Comparison of ENCODE assay signal across 8 cellular contexts in genomic region chr15:88637841-88638625, GRCh38. TPM values are rescaled to one million over a fixed set of nuclear protein-coding genes. Genes with fewer than 3 reads are reported as not detected.
DNase-seq lines count a peak whose midpoint lies in the region; ATAC-seq and TF ChIP-seq lines count a peak whose summit lies in the region.

No MANE protein-coding gene starts in this region.

- H3K4me1 Mint-ChIP-seq in activated naive CD8-positive, alpha-beta T cell treated with anti-CD3 and anti-CD28 coated beads, Interleukin-2, amount 10 ng/mL, durations not matched to agents 7 days and 5 days, result peaks cover 58% of the 10 kb centered on the region
- peaks cover 69 to 77% of the 10 kb centered on the region in 2 donors for H3K4me1 Mint-ChIP-seq in immature natural killer cell

- intact Hi-C loops in stomach (cut with DNase I; ENCODE audit: low total_unique reads), result no loop called here

- no peak for TF ChIP-seq POLR2A in stomach (IDR thresholded peaks at IDR 0.05)

- H3K36me3 ChIP-seq in HUES6 (ENCODE audit: control insufficient read depth, insufficient read depth, low read length), result peaks cover 14% of the 10 kb centered on the region; the same call in 1 of the 2 replicates
- peaks cover 0 to 5% (median 1%) of the 10 kb centered on the region in 4 donors for H3K36me3 ChIP-seq in stomach

- H3K9me3 ChIP-seq in HUES6 (ENCODE audit: control insufficient read depth, insufficient read depth, low read depth, low read length) (no peaks in the 10 kb centered on the region), stomach (no peaks in the 10 kb centered on the region)

- no peak for TF ChIP-seq CTCF in stomach (IDR thresholded peaks at IDR 0.05)

- no peaks in the 10 kb centered on the region for H3K9me3 Mint-ChIP-seq in activated naive CD8-positive, alpha-beta T cell treated with anti-CD3 and anti-CD28 coated beads, Interleukin-2, amount 10 ng/mL, durations not matched to agents 7 days and 5 days
- H3K9me3 Mint-ChIP-seq in immature natural killer cell, result no peaks in the 10 kb centered on the region

- peaks cover 34% of the 10 kb centered on the region for H3K36me3 Mint-ChIP-seq in activated naive CD8-positive, alpha-beta T cell treated with anti-CD3 and anti-CD28 coated beads, Interleukin-2, amount 10 ng/mL, durations not matched to agents 7 days and 5 days
- H3K36me3 Mint-ChIP-seq in immature natural killer cell, result peaks cover 13 to 19% (median 16%) of the 10 kb centered on the region in 3 donors

- peaks cover 37% of the 10 kb centered on the region for H3K4me1 ChIP-seq in HUES6 (ENCODE audit: control insufficient read depth, insufficient read depth, low read length)
- peaks cover 55 to 71% (median 61%) of the 10 kb centered on the region in 4 donors for H3K4me1 ChIP-seq in stomach

- H3K27ac Mint-ChIP-seq in activated naive CD8-positive, alpha-beta T cell treated with anti-CD3 and anti-CD28 coated beads, Interleukin-2, amount 10 ng/mL, durations not matched to agents 7 days and 5 days, result peak overlapping the region; percentile 100
- peak overlapping the region; percentile 97 to 100 (median 99) for H3K27ac Mint-ChIP-seq in immature natural killer cell

- POLR2A ChIA-PET in activated naive CD8-positive, alpha-beta T cell treated with anti-CD3 and anti-CD28 coated beads, Interleukin-2, amount 10 ng/mL, durations not matched to agents 7 days and 5 days (lab: Charles Lee), result interaction anchor here (0.8 to 1.2 kb wide), 8 partner anchors 18 to 274 kb away, joined by 3 to 8 read pairs (median 3); partner anchors contain the start of genes MRPL46 and MRPS11

- H3K27ac ChIP-seq in HUES6 (ENCODE audit: low read depth, low read length) (no peak overlapping the region; the same call in 1 of the 2 replicates), stomach (peak overlapping the region; percentile 91 to 99 (median 97))

- H3K27me3 Mint-ChIP-seq in activated naive CD8-positive, alpha-beta T cell treated with anti-CD3 and anti-CD28 coated beads, Interleukin-2, amount 10 ng/mL, durations not matched to agents 7 days and 5 days, result no peaks in the 10 kb centered on the region
- H3K27me3 Mint-ChIP-seq in immature natural killer cell (ENCODE audit: low read depth in 3 of 3), result peaks cover 19 to 20% (median 20%) of the 10 kb centered on the region in 3 donors

- peak overlapping the region; percentile 98 for H3K4me3 Mint-ChIP-seq in activated naive CD8-positive, alpha-beta T cell treated with anti-CD3 and anti-CD28 coated beads, Interleukin-2, amount 10 ng/mL, durations not matched to agents 7 days and 5 days
- peak overlapping the region; percentile 88 to 99 (median 94) for H3K4me3 Mint-ChIP-seq in immature natural killer cell

- DNase-seq in activated naive CD8-positive, alpha-beta T cell treated with anti-CD3 and anti-CD28 coated beads, Interleukin-2, amount 10 ng/mL, durations not matched to agents 7 days and 5 days, result no peak
- DNase-seq in immature natural killer cell, result no peak
- DNase-seq in stomach, result no peak
- no peak for DNase-seq in dedifferentiated amniotic fluid mesenchymal stem cell (ENCODE audit: extremely low spot score)
- no peak for DNase-seq in activated CD4-positive, CD25-positive, alpha-beta regulatory T cell (lab: John Stamatoyannopoulos, UW)
- no peak for DNase-seq in NCI-H226

- TF ChIP-seq EP300 in stomach (IDR thresholded peaks at IDR 0.05), result no peak

- no peaks in the 10 kb centered on the region for H3K27me3 ChIP-seq in HUES6 (ENCODE audit: control insufficient read depth, insufficient read depth, low read length)
- no peaks in the 10 kb centered on the region for H3K27me3 ChIP-seq in stomach

- peak overlapping the region; percentile 36 for H3K4me3 ChIP-seq in HUES6 (ENCODE audit: low read depth, low read length)
- H3K4me3 ChIP-seq in stomach, result peak overlapping the region; percentile 41 to 58 (median 49)

- no peak for ATAC-seq in activated naive CD8-positive, alpha-beta T cell treated with anti-CD3 and anti-CD28 coated beads, Interleukin-2, amount 10 ng/mL, durations not matched to agents 7 days and 5 days (ENCODE audit: low read depth)
- no peak for ATAC-seq in GM21360 (IDR thresholded peaks at IDR 0.05; ENCODE audit: unreplicated experiment)

- H3K9ac ChIP-seq in HUES6 (ENCODE audit: low read length), result peak overlapping the region; percentile 63

- 26 to 48% (median 35%) methylated on average over 4 to 7 of the region's 7 CpGs for WGBS in stomach, 5 donors

RNA-seq across cellular contexts. Expression of gene ISG20, which starts 0.8 kb away (rescaled TPM):
- total RNA-seq in activated naive CD8-positive, alpha-beta T cell treated with anti-CD3 and anti-CD28 coated beads, Interleukin-2, amount 10 ng/mL, durations not matched to agents 7 days and 5 days, result 100 to 1,000 TPM; 209 to 215 TPM
- polyA plus RNA-seq in immature natural killer cell (100 to 1,000 TPM; 286 to 365 (median 342) TPM), stomach (100 to 1,000 TPM in 1 of 3 donors, 10 to 100 TPM in 2; 51.9 to 137 (median 81.9) TPM)
- total RNA-seq in stomach, result 100 to 1,000 TPM in 1 of 5 donors, 10 to 100 TPM in 4; 15.6 to 104 (median 65.9) TPM

RNA-seq across cellular contexts. Expression of gene AEN, which starts 16.9 kb away (rescaled TPM):
- 10 to 100 TPM; 38.2 to 42.5 TPM for total RNA-seq in activated naive CD8-positive, alpha-beta T cell treated with anti-CD3 and anti-CD28 coated beads, Interleukin-2, amount 10 ng/mL, durations not matched to agents 7 days and 5 days
- polyA plus RNA-seq in immature natural killer cell, result 10 to 100 TPM; 11.6 to 17.8 (median 12.1) TPM
- total RNA-seq in stomach, result 10 to 100 TPM in 4 of 5 donors, 1 to 10 TPM in 1; 1.8 to 35.3 (median 19.9) TPM
- 10 to 100 TPM in 2 of 3 donors, 1 to 10 TPM in 1; 9.6 to 16.1 (median 12.1) TPM for polyA plus RNA-seq in stomach
